In genomic region chr17:3012926-3013581, GRCh38 we compare ENCODE assay signal across 8 cellular contexts. TPM values are rescaled to one million over a fixed set of nuclear protein-coding genes. Genes with fewer than 3 reads are reported as not detected.
DNase-seq lines count a peak whose midpoint lies in the region; ATAC-seq, FAIRE-seq and TF ChIP-seq lines count a peak whose summit lies in the region.

No MANE protein-coding gene starts in this region.

- WGBS in hepatocyte (ENCODE audit: low lambda C conversion rate, missing lambda C conversion rate), result 69% methylated on average over 21 of the region's 21 CpGs
- 71% methylated on average over 21 of the region's 21 CpGs for WGBS in smooth muscle cell (ENCODE audit: low lambda C conversion rate)

- no peaks in the 10 kb centered on the region for H3K36me3 ChIP-seq in KMS-11 (ENCODE audit: insufficient read depth)
- no peaks in the 10 kb centered on the region for H3K36me3 ChIP-seq in astrocyte (ENCODE audit: insufficient read depth, low read length)
- no peaks in the 10 kb centered on the region for H3K36me3 ChIP-seq in hepatocyte (replicated peaks; ENCODE audit: insufficient read depth, low read depth)
- H3K36me3 ChIP-seq in smooth muscle cell (ENCODE audit: low read depth), result no peaks in the 10 kb centered on the region

- H3F3A ChIP-seq in smooth muscle cell (ENCODE audit: low read depth), result no peaks in the 10 kb centered on the region

- H3K27me3 ChIP-seq in KMS-11 (ENCODE audit: insufficient read depth, low read depth) (peaks cover 8% of the 10 kb centered on the region; the same call in 1 of the 2 replicates), astrocyte (ENCODE audit: insufficient read depth, low read length) (peaks cover 2% of the 10 kb centered on the region), hepatocyte (no peaks in the 10 kb centered on the region), smooth muscle cell (ENCODE audit: low read depth) (no peaks in the 10 kb centered on the region)

- no peak overlapping the region for H2AFZ ChIP-seq in KMS-11 (ENCODE audit: low read depth)
- no peak overlapping the region for H2AFZ ChIP-seq in astrocyte (ENCODE audit: low read depth, low read length)
- no peak overlapping the region for H2AFZ ChIP-seq in hepatocyte
- H2AFZ ChIP-seq in smooth muscle cell (ENCODE audit: low read depth), result no peak overlapping the region

- H3K27ac Mint-ChIP-seq in T-cell, result peak overlapping the region in 1 of 2 donors; percentile 16
- H3K27ac Mint-ChIP-seq in astrocyte (ENCODE audit: unreplicated experiment), result peak overlapping the region; percentile 38

- H3K9me3 Mint-ChIP-seq in T-cell, result no peaks in the 10 kb centered on the region
- H3K9me3 Mint-ChIP-seq in astrocyte (ENCODE audit: unreplicated experiment), result no peaks in the 10 kb centered on the region

- no peak overlapping the region for H3K4me3 Mint-ChIP-seq in T-cell
- no peak overlapping the region for H3K4me3 Mint-ChIP-seq in astrocyte (ENCODE audit: unreplicated experiment)

- POLR2A ChIA-PET in T-cell (lab: Charles Lee), result no interaction called here

- no peaks in the 10 kb centered on the region for H4K20me1 ChIP-seq in KMS-11 (ENCODE audit: insufficient read depth)
- H4K20me1 ChIP-seq in astrocyte (ENCODE audit: insufficient read depth, low read length), result no peaks in the 10 kb centered on the region
- H4K20me1 ChIP-seq in hepatocyte (ENCODE audit: insufficient read depth, poor library complexity, severe bottlenecking), result no peaks in the 10 kb centered on the region
- no peaks in the 10 kb centered on the region for H4K20me1 ChIP-seq in smooth muscle cell (ENCODE audit: low read depth)

- H3K79me2 ChIP-seq in KMS-11 (ENCODE audit: insufficient read depth, low read depth), result no peaks in the 10 kb centered on the region
- no peaks in the 10 kb centered on the region for H3K79me2 ChIP-seq in astrocyte (ENCODE audit: insufficient read depth, low read length)
- H3K79me2 ChIP-seq in hepatocyte, result no peaks in the 10 kb centered on the region
- H3K79me2 ChIP-seq in smooth muscle cell (ENCODE audit: low read depth), result no peaks in the 10 kb centered on the region

- no peaks in the 10 kb centered on the region for H3K4me1 ChIP-seq in KMS-11 (ENCODE audit: low read depth, poor library complexity, severe bottlenecking)
- no peaks in the 10 kb centered on the region for H3K4me1 ChIP-seq in astrocyte (ENCODE audit: insufficient read depth, low read length)
- H3K4me1 ChIP-seq in hepatocyte (ENCODE audit: insufficient read depth), result no peaks in the 10 kb centered on the region
- no peaks in the 10 kb centered on the region for H3K4me1 ChIP-seq in smooth muscle cell (ENCODE audit: low read depth)

- H3K9me2 ChIP-seq in hepatocyte (replicated peaks; ENCODE audit: insufficient read depth), result no peaks in the 10 kb centered on the region

- DNase-seq in EH (ENCODE audit: low read depth), result peak; percentile 68
- peak in 33 of 34 experiments; percentile 9 to 66 (median 41) for DNase-seq in T-cell
- peak; percentile 14 for DNase-seq in astrocyte (ENCODE audit: low read depth)
- DNase-seq in hepatocyte (ENCODE audit: low spot score), result peak; percentile 73
- DNase-seq in smooth muscle cell (lab: John Stamatoyannopoulos, UW; ENCODE audit: unreplicated experiment), result no peak

- H3K9me3 ChIP-seq in astrocyte (ENCODE audit: insufficient read depth, low read depth, low read length), result no peaks in the 10 kb centered on the region
- no peaks in the 10 kb centered on the region for H3K9me3 ChIP-seq in hepatocyte (ENCODE audit: low read depth)
- no peaks in the 10 kb centered on the region for H3K9me3 ChIP-seq in smooth muscle cell (replicated peaks; ENCODE audit: low read depth)

- ATAC-seq in T-cell (replicated peaks in 1 of 4) (peak; percentile 50 to 87 (median 76)), HG02571 (IDR thresholded peaks at IDR 0.05; ENCODE audit: unreplicated experiment) (no peak), HG03108 (IDR thresholded peaks at IDR 0.05; ENCODE audit: unreplicated experiment) (no peak)

- peaks cover 46% of the 10 kb centered on the region for H3K36me3 Mint-ChIP-seq in T-cell
- H3K36me3 Mint-ChIP-seq in astrocyte (ENCODE audit: low read depth, unreplicated experiment), result peaks cover 6% of the 10 kb centered on the region

- H3K4me3 ChIP-seq in KMS-11 (IDR thresholded peaks at IDR 0.05; ENCODE audit: insufficient read depth, low read depth, low read length) (no peak overlapping the region), astrocyte (ENCODE audit: insufficient read depth, low read depth, low read length) (no peak overlapping the region), hepatocyte (no peak overlapping the region), smooth muscle cell (no peak overlapping the region)

- H3K27ac ChIP-seq in KMS-11, result no peak overlapping the region
- H3K27ac ChIP-seq in astrocyte (ENCODE audit: low read depth, low read length), result no peak overlapping the region
- no peak overlapping the region for H3K27ac ChIP-seq in hepatocyte
- H3K27ac ChIP-seq in smooth muscle cell (ENCODE audit: low read depth), result no peak overlapping the region

- H3K9ac ChIP-seq in KMS-11 (no peak overlapping the region), astrocyte (ENCODE audit: low read length) (no peak overlapping the region), smooth muscle cell (ENCODE audit: low read depth) (no peak overlapping the region)

- peak; percentile 61 for TF ChIP-seq CTCF in KMS-11 (conservative IDR thresholded peaks at IDR 0.05; ENCODE audit: low read depth, low read length)
- peak; percentile 45 for TF ChIP-seq CTCF in astrocyte (IDR thresholded peaks at IDR 0.05; ENCODE audit: insufficient read depth, low read depth, low read length)
- peak; percentile 67 for TF ChIP-seq CTCF in hepatocyte (IDR thresholded peaks at IDR 0.05; ENCODE audit: poor library complexity)
- peak; percentile 78 for TF ChIP-seq CTCF in smooth muscle cell (IDR thresholded peaks at IDR 0.05; ENCODE audit: borderline replicate concordance, insufficient read depth, poor library complexity, severe bottlenecking)

- no peak for FAIRE-seq in astrocyte (lab: Jason Lieb, UNC)

- H3K27me3 Mint-ChIP-seq in T-cell (no peaks in the 10 kb centered on the region), astrocyte (ENCODE audit: low read depth, unreplicated experiment) (peaks cover 2% of the 10 kb centered on the region)

- no peaks in the 10 kb centered on the region for H3K4me1 Mint-ChIP-seq in T-cell
- H3K4me1 Mint-ChIP-seq in astrocyte (ENCODE audit: low read depth, unreplicated experiment), result peaks cover 4% of the 10 kb centered on the region

- CTCF ChIA-PET in T-cell (lab: Charles Lee), result interaction anchor here (0.5 to 1.5 kb wide), 8 partner anchors 10 to 1942 kb away, joined by 3 to 6 read pairs (median 4); no protein-coding TSS in a partner anchor

- H3K4me2 ChIP-seq in KMS-11 (no peak overlapping the region), astrocyte (ENCODE audit: low read length) (no peak overlapping the region), hepatocyte (no peak overlapping the region), smooth muscle cell (no peak overlapping the region)

RNA-seq across cellular contexts. Expression of gene OR1D5, which starts 50.4 kb away (rescaled TPM):
- not detected for total RNA-seq in T-cell
- total RNA-seq in astrocyte, result not detected in 2 replicates
- total RNA-seq in hepatocyte, result not detected in 2 replicates
- polyA plus RNA-seq in hepatocyte, result not detected in 2 replicates
- total RNA-seq in smooth muscle cell, result not detected in 2 replicates
- polyA plus RNA-seq in smooth muscle cell, result not detected in 2 replicates

Comparison
In these comparisons a context has a peak if more than half of its experiments do, and no peak if none do; other contexts are left out.
1. ATAC-seq: peak in T-cell (4 of 4); none in HG02571 (single experiment) and HG03108 (single experiment).
2. Peak in every context shown above with its lines, with median percentiles within 50 percentile points of each other: CTCF ChIP-seq.